In genomic region chr2:223536546-223536945, GRCh38 we compare ENCODE assay signal across 25 cellular contexts.
DNase-seq lines count a peak whose midpoint lies in the region; ATAC-seq and TF ChIP-seq lines count a peak whose summit lies in the region.
"Had no signal": no experiment of that assay in that cellular context is flagged by ENCODE, and none has a peak within 500 bp of the region (broad histone marks: within the 10 kb centered on the region; RNA-seq: fewer than 3 reads in every experiment).

No MANE protein-coding gene starts in this region.

- H3K4me2 ChIP-seq in PC-3 (ENCODE audit: low read length) = no peak overlapping the region
- H3K4me2 ChIP-seq: KMS-11, SK-N-SH had no signal

- peaks cover 25% of the 10 kb centered on the region for H3K4me1 ChIP-seq in PC-3 (ENCODE audit: insufficient read depth, low read length)
- H3K4me1 ChIP-seq in heart right ventricle = peaks cover 0 to 39% (median 24%) of the 10 kb centered on the region in 9 donors

- DNase-seq in NCI-H510A treated with DMSO at 0.1 percent for 48 hours (lab: John Stamatoyannopoulos, UW) (peak; percentile 44), NCI-H510A (lab: John Stamatoyannopoulos, UW) (no peak), PC-3 (peak; percentile 39), heart right ventricle (no peak), myocyte (ENCODE audit: low read depth) (peak; percentile 80), erythroblast (lab: John Stamatoyannopoulos, UW) (no peak)
- DNase-seq: activated CD4-positive, alpha-beta T cell treated with anti-CD3 and anti-CD28 coated beads, Interleukin-2, amount 50 U/mL, for 1 hour; activated CD4-positive, CD25-positive, alpha-beta regulatory T cell; activated gamma-delta T cell treated with Interleukin-2 at 50 U/mL for 16 hours; activated T-cell treated with anti-CD3 and anti-CD28 coated beads, Interleukin-2, amount 50 U/mL, for 1 hour; effector memory CD8-positive, alpha-beta T cell; H7; kidney; NCI-H1436; NCI-H2081; NCI-H226; retina; SK-N-SH; stimulated activated CD4-positive, alpha-beta T cell treated with anti-CD3 and anti-CD28 coated beads, Interleukin-1b, Interleukin-23, amount 100 ng/mL, for 48 hours; stimulated activated naive CD8-positive, alpha-beta T cell treated with anti-CD3 and anti-CD28 coated beads, Interleukin-15, Interleukin-2, amounts not matched to agents 100 U/mL and 50 U/mL, for 24 hours; testis had no signal

- intact Hi-C loops in PC-3 (cut with micrococcal nuclease) (no loop called here), heart right ventricle (cut with DNase I) (no loop called here)

- no TSS peak for BruUV-seq in PC-3 (replicated peaks; lab: Mats Ljungman, UMichigan)

- H3K27ac ChIP-seq in PC-3 (ENCODE audit: low read length) (no peak overlapping the region), heart right ventricle (peak overlapping the region in 6 of 10 donors; percentile 6 to 49 (median 22))
- H3K27ac ChIP-seq: KMS-11, parathyroid adenoma, testis had no signal

- no peaks in the 10 kb centered on the region for H3K9me2 ChIP-seq in PC-3 (replicated peaks; ENCODE audit: low read length)
- H3K9me2 ChIP-seq: SK-N-SH had no signal

- H3F3A ChIP-seq in PC-3 (ENCODE audit: low read length, unreplicated experiment) = no peaks in the 10 kb centered on the region

- no peaks in the 10 kb centered on the region for H4K20me1 ChIP-seq in PC-3 (ENCODE audit: low read length)

- no peaks in the 10 kb centered on the region for H3K9me3 ChIP-seq in PC-3 (ENCODE audit: low read length)
- no peaks in the 10 kb centered on the region for H3K9me3 ChIP-seq in heart right ventricle
- H3K9me3 ChIP-seq: SK-N-SH, testis had no signal

- TF ChIP-seq POLR2A in erythroblast (IDR thresholded peaks at IDR 0.05; ENCODE audit: low read length) = no peak

- H3K36me3 ChIP-seq in PC-3 (ENCODE audit: low read depth, low read length) (no peaks in the 10 kb centered on the region), heart right ventricle (no peaks in the 10 kb centered on the region)

- no peak overlapping the region for H3K9ac ChIP-seq in PC-3 (ENCODE audit: low read length)
- H3K9ac ChIP-seq: KMS-11, parathyroid adenoma, SK-N-SH had no signal

- H2AFZ ChIP-seq in PC-3 (ENCODE audit: low read length) = no peak overlapping the region
- H2AFZ ChIP-seq: parathyroid adenoma had no signal

- TF ChIP-seq CTCF in PC-3 (conservative IDR thresholded peaks at IDR 0.05; ENCODE audit: low read depth, low read length) (no peak), heart right ventricle (IDR thresholded peaks at IDR 0.05) (no peak)

- POLR2A ChIA-PET in PC-3 (lab: Charles Lee; ENCODE audit: unreplicated experiment) = no interaction called here

- ATAC-seq in PC-3 (no peak), heart right ventricle (peak in 7 of 8 donors; percentile 41 to 86 (median 77)), GM18520 (IDR thresholded peaks at IDR 0.05; ENCODE audit: unreplicated experiment) (no peak), HG03442 (IDR thresholded peaks at IDR 0.05; ENCODE audit: unreplicated experiment) (no peak)
- ATAC-seq: effector memory CD8-positive, alpha-beta T cell; stimulated activated naive CD8-positive, alpha-beta T cell treated with anti-CD3 and anti-CD28 coated beads, Interleukin-15, Interleukin-2, amounts not matched to agents 100 U/mL and 50 U/mL, for 24 hours had no signal

- H3K27me3 ChIP-seq in PC-3 (ENCODE audit: low read length) (no peaks in the 10 kb centered on the region), heart right ventricle (no peaks in the 10 kb centered on the region)
- H3K27me3 ChIP-seq: testis had no signal

- no peaks in the 10 kb centered on the region for H3K79me2 ChIP-seq in PC-3 (ENCODE audit: low read length)
- H3K79me2 ChIP-seq: parathyroid adenoma had no signal

- WGBS in heart right ventricle, 2 donors = 18 to 26% methylated on average over 2 of the region's 2 CpGs

- CTCF ChIA-PET in PC-3 (lab: Charles Lee) = no interaction called here

- no peak overlapping the region for H3K4me3 ChIP-seq in PC-3 (ENCODE audit: low read length)
- no peak overlapping the region for H3K4me3 ChIP-seq in heart right ventricle
- H3K4me3 ChIP-seq: testis had no signal

Comparison
In these comparisons a context has a peak if more than half of its experiments do, and no peak if none do; other contexts are left out.
1. DNase-seq: peak in NCI-H510A treated with DMSO at 0.1 percent for 48 hours (single experiment), PC-3 (single experiment) and myocyte (single experiment); none in NCI-H510A (single experiment), heart right ventricle (0 of 2) and erythroblast (0 of 2).
2. ATAC-seq: peak in heart right ventricle (7 of 8); none in PC-3 (single experiment), GM18520 (single experiment) and HG03442 (single experiment).